ENCODE assay signal across 4 cellular contexts in the genomic region with DNA sequence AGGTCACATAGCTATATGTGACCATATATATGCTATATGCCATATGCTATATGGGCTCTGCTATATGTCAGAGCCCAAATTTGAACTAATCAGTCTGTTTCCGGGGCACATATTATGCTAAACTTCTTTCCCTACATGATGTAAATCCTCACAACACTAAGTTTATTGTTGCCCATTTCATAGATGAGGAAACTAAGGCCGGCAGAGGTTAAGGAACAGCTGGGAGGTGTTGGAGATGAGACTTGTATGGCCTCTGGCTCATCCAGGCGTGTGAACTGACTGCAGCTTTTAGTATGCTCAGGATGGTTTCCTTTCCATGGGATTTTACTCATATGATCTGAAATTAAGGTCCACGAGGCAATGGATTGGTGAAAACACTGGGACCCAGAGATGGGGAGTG.
TF ChIP-seq lines count a peak whose summit lies in the region.

No MANE protein-coding gene starts in this region.

TF ChIP-seq in HepG2, 621 proteins besides CTCF, POLR2A, EP300 and RAD21:
- TF ChIP-seq NCOA5 (CRISPR knock-in tag; IDR thresholded peaks at IDR 0.05) = no peak
- peak; percentile 75 for TF ChIP-seq ZMYM3 (CRISPR knock-in tag; IDR thresholded peaks at IDR 0.05)
- TF ChIP-seq ZNF629 (CRISPR knock-in tag; conservative IDR thresholded peaks at IDR 0.05) = peak; percentile 91

TF ChIP-seq in K562, 482 proteins besides CTCF, POLR2A, EP300 and RAD21:
- peak; percentile 75 for TF ChIP-seq ESRRA (IDR thresholded peaks at IDR 0.05; ENCODE audit: borderline replicate concordance, low read depth)
- TF ChIP-seq, protein P1, sequence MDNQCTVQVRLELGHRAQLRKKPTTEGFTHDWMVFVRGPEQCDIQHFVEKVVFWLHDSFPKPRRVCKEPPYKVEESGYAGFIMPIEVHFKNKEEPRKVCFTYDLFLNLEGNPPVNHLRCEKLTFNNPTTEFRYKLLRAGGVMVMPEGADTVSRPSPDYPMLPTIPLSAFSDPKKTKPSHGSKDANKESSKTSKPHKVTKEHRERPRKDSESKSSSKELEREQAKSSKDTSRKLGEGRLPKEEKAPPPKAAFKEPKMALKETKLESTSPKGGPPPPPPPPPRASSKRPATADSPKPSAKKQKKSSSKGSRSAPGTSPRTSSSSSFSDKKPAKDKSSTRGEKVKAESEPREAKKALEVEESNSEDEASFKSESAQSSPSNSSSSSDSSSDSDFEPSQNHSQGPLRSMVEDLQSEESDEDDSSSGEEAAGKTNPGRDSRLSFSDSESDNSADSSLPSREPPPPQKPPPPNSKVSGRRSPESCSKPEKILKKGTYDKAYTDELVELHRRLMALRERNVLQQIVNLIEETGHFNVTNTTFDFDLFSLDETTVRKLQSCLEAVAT (IDR thresholded peaks at IDR 0.05) = no peak
- peak; percentile 77 for TF ChIP-seq RBM25 (IDR thresholded peaks at IDR 0.05; ENCODE audit: low read depth, low read length, severe bottlenecking)

TF ChIP-seq in HEK293T, 16 proteins besides CTCF, POLR2A, EP300 and RAD21:
- TF ChIP-seq FOXK2 (IDR thresholded peaks at IDR 0.05) = no peak
- TF ChIP-seq BHLHE40 (IDR thresholded peaks at IDR 0.05; ENCODE audit: borderline replicate concordance) = no peak
- no peak for TF ChIP-seq LEF1 (IDR thresholded peaks at IDR 0.05; ENCODE audit: borderline replicate concordance)
- no peak for TF ChIP-seq SP1 (IDR thresholded peaks at IDR 0.05)
- TF ChIP-seq CTBP1 (IDR thresholded peaks at IDR 0.05; ENCODE audit: borderline replicate concordance) = no peak
- no peak for TF ChIP-seq NFRKB (IDR thresholded peaks at IDR 0.05)
- TF ChIP-seq FOXA1 (IDR thresholded peaks at IDR 0.05) = no peak
- TF ChIP-seq, protein P2, sequence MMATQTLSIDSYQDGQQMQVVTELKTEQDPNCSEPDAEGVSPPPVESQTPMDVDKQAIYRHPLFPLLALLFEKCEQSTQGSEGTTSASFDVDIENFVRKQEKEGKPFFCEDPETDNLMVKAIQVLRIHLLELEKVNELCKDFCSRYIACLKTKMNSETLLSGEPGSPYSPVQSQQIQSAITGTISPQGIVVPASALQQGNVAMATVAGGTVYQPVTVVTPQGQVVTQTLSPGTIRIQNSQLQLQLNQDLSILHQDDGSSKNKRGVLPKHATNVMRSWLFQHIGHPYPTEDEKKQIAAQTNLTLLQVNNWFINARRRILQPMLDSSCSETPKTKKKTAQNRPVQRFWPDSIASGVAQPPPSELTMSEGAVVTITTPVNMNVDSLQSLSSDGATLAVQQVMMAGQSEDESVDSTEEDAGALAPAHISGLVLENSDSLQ (IDR thresholded peaks at IDR 0.05) = no peak
- TF ChIP-seq TARDBP (IDR thresholded peaks at IDR 0.05) = no peak
- TF ChIP-seq ARNT (IDR thresholded peaks at IDR 0.05) = no peak
- no peak for TF ChIP-seq SUZ12 (IDR thresholded peaks at IDR 0.05)
- TF ChIP-seq HDGF (IDR thresholded peaks at IDR 0.05; ENCODE audit: borderline replicate concordance) = no peak
- no peak for TF ChIP-seq L3MBTL2 (conservative IDR thresholded peaks at IDR 0.05)
- TF ChIP-seq ZNF384 (IDR thresholded peaks at IDR 0.05) = no peak
- TF ChIP-seq ELF4 (IDR thresholded peaks at IDR 0.05) = no peak
- no peak for TF ChIP-seq FOXM1 (IDR thresholded peaks at IDR 0.05; ENCODE audit: borderline replicate concordance)
TF ChIP-seq in HEK293T: peak in this region for 0.

TF ChIP-seq in WTC11, 78 proteins besides CTCF, POLR2A, EP300 and RAD21:
- TF ChIP-seq ATF1 (CRISPR knock-in tag; IDR thresholded peaks at IDR 0.05) (no peak), ZNF423 (CRISPR knock-in tag; IDR thresholded peaks at IDR 0.05) (no peak), ETV6 (CRISPR knock-in tag; IDR thresholded peaks at IDR 0.05) (no peak), TEAD1 (CRISPR knock-in tag; IDR thresholded peaks at IDR 0.05) (no peak), FOXP1 (CRISPR knock-in tag; IDR thresholded peaks at IDR 0.05; ENCODE audit: borderline replicate concordance) (no peak), NR1H2 (CRISPR knock-in tag; IDR thresholded peaks at IDR 0.05) (no peak), NFE2L1 (CRISPR knock-in tag; IDR thresholded peaks at IDR 0.05) (no peak), TP53 (CRISPR knock-in tag; IDR thresholded peaks at IDR 0.05) (no peak), GRHL2 (CRISPR knock-in tag; IDR thresholded peaks at IDR 0.05; ENCODE audit: insufficient replicate concordance, severe bottlenecking) (no peak)
- TF ChIP-seq, protein P3, sequence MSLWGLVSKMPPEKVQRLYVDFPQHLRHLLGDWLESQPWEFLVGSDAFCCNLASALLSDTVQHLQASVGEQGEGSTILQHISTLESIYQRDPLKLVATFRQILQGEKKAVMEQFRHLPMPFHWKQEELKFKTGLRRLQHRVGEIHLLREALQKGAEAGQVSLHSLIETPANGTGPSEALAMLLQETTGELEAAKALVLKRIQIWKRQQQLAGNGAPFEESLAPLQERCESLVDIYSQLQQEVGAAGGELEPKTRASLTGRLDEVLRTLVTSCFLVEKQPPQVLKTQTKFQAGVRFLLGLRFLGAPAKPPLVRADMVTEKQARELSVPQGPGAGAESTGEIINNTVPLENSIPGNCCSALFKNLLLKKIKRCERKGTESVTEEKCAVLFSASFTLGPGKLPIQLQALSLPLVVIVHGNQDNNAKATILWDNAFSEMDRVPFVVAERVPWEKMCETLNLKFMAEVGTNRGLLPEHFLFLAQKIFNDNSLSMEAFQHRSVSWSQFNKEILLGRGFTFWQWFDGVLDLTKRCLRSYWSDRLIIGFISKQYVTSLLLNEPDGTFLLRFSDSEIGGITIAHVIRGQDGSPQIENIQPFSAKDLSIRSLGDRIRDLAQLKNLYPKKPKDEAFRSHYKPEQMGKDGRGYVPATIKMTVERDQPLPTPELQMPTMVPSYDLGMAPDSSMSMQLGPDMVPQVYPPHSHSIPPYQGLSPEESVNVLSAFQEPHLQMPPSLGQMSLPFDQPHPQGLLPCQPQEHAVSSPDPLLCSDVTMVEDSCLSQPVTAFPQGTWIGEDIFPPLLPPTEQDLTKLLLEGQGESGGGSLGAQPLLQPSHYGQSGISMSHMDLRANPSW (CRISPR knock-in tag; conservative IDR thresholded peaks at IDR 0.05; ENCODE audit: low read depth) = no peak
- TF ChIP-seq, protein P4, sequence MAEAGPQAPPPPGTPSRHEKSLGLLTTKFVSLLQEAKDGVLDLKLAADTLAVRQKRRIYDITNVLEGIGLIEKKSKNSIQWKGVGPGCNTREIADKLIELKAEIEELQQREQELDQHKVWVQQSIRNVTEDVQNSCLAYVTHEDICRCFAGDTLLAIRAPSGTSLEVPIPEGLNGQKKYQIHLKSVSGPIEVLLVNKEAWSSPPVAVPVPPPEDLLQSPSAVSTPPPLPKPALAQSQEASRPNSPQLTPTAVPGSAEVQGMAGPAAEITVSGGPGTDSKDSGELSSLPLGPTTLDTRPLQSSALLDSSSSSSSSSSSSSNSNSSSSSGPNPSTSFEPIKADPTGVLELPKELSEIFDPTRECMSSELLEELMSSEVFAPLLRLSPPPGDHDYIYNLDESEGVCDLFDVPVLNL (CRISPR knock-in tag; IDR thresholded peaks at IDR 0.05; ENCODE audit: borderline replicate concordance, low read depth) = no peak
- TF ChIP-seq, protein P5, sequence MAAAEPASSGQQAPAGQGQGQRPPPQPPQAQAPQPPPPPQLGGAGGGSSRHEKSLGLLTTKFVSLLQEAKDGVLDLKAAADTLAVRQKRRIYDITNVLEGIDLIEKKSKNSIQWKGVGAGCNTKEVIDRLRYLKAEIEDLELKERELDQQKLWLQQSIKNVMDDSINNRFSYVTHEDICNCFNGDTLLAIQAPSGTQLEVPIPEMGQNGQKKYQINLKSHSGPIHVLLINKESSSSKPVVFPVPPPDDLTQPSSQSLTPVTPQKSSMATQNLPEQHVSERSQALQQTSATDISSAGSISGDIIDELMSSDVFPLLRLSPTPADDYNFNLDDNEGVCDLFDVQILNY (CRISPR knock-in tag; IDR thresholded peaks at IDR 0.05) = no peak
- TF ChIP-seq, protein P6, sequence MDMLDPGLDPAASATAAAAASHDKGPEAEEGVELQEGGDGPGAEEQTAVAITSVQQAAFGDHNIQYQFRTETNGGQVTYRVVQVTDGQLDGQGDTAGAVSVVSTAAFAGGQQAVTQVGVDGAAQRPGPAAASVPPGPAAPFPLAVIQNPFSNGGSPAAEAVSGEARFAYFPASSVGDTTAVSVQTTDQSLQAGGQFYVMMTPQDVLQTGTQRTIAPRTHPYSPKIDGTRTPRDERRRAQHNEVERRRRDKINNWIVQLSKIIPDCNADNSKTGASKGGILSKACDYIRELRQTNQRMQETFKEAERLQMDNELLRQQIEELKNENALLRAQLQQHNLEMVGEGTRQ (CRISPR knock-in tag; IDR thresholded peaks at IDR 0.05) = no peak
TF ChIP-seq in WTC11: peak in this region for 0.
